Comparison of ENCODE assay signal across 7 cellular contexts in genomic region chr10:29451946-29452345, GRCh38.
"Had no signal": no experiment of that assay in that cellular context is flagged by ENCODE, and none has a peak within 500 bp of the region (broad histone marks: within the 10 kb centered on the region; RNA-seq: fewer than 3 reads in every experiment).

No MANE protein-coding gene starts in this region.

- DNase-seq: IMR-90, KBM-7, KG1 had no signal

- H3K4me3 ChIP-seq: K562 had no signal

- FAIRE-seq: HTR-8/SVneo, K562 had no signal

- ATAC-seq: K562 had no signal

- H3K4me3 Mint-ChIP-seq: IgD-negative memory B cell had no signal

- H3K27ac Mint-ChIP-seq: IgD-negative memory B cell had no signal

- H3K36me3 Mint-ChIP-seq: IgD-negative memory B cell had no signal

- H3K27me3 Mint-ChIP-seq: IgD-negative memory B cell had no signal

- H3K27ac ChIP-seq: HL-60 had no signal
